In the genomic region with DNA sequence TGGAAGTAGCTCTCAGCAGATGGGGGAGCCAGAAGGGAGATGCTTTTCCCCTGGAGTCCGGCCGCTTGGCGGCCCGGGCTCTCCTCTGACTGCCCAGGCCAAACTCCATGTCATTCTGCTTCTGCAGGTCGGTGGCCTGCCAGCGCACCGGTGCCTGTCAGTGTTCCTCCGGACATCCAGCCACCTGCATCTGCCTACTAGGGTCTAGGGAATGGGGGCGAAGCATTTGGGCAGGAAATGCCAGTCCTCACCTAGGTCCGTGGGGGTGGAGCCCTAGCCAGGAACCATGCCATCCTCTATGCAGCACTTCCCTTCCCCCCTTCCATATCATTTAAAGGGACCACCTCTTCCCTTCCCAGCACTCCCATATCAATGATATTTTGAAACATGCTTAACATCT, we compare ENCODE assay signal across 17 cellular contexts. TPM values are rescaled to one million over a fixed set of nuclear protein-coding genes. Genes with fewer than 3 reads are reported as not detected.
DNase-seq lines count a peak whose midpoint lies in the region; ATAC-seq and TF ChIP-seq lines count a peak whose summit lies in the region.
"Had no signal": no experiment of that assay in that cellular context is flagged by ENCODE, and none has a peak within 500 bp of the region (broad histone marks: within the 10 kb centered on the region; RNA-seq: fewer than 3 reads in every experiment).

No MANE protein-coding gene starts in this region.

- H3K9me3 Mint-ChIP-seq in HFFc6 = no peaks in the 10 kb centered on the region
- H3K9me3 Mint-ChIP-seq: CD4-positive, alpha-beta memory T cell had no signal

- H3K4me2 ChIP-seq in mesenchymal stem cell (ENCODE audit: low read length, poor library complexity, severe bottlenecking) = no peak overlapping the region
- H3K4me2 ChIP-seq: KMS-11 had no signal

- peaks cover 7% of the 10 kb centered on the region for H3K79me1 ChIP-seq in mesenchymal stem cell (replicated peaks; ENCODE audit: low read length, poor library complexity, severe bottlenecking)

- peak overlapping the region; percentile 58 to 94 for H3K18ac ChIP-seq in mesenchymal stem cell (ENCODE audit: low read depth in 1 of 2, low read length in 2 of 2)

- no peak overlapping the region for H2BK120ac ChIP-seq in mesenchymal stem cell (ENCODE audit: low read depth, low read length)

- H3K27ac ChIP-seq in mesenchymal stem cell (ENCODE audit: low read length, poor library complexity, severe bottlenecking) (no peak overlapping the region), thoracic aorta (peak overlapping the region; percentile 81 to 88)
- H3K27ac ChIP-seq: KMS-11 had no signal

- peak overlapping the region; percentile 56 for H3K4me3 Mint-ChIP-seq in HFFc6
- H3K4me3 Mint-ChIP-seq: activated CD4-positive, alpha-beta T cell treated with anti-CD3 and anti-CD28 coated beads for 36 hours; activated naive CD8-positive, alpha-beta T cell; CD4-positive, alpha-beta memory T cell; T-helper 17 cell had no signal

- H3K27me3 Mint-ChIP-seq in HFFc6 (ENCODE audit: insufficient read depth) = peaks cover 2% of the 10 kb centered on the region; the same call in 1 of the 2 replicates
- H3K27me3 Mint-ChIP-seq: activated CD4-positive, alpha-beta T cell treated with anti-CD3 and anti-CD28 coated beads for 36 hours; activated naive CD8-positive, alpha-beta T cell had no signal

- peak overlapping the region; percentile 48 for H2BK15ac ChIP-seq in mesenchymal stem cell (ENCODE audit: low read depth, poor library complexity, severe bottlenecking)

- H4K8ac ChIP-seq in mesenchymal stem cell (ENCODE audit: low read length) = peak overlapping the region; percentile 91

- H3K36me3 Mint-ChIP-seq in HFFc6 (ENCODE audit: low read depth) = peaks cover 23% of the 10 kb centered on the region
- H3K36me3 Mint-ChIP-seq: activated naive CD8-positive, alpha-beta T cell; CD4-positive, alpha-beta memory T cell had no signal

- TF ChIP-seq POLR2A in GM18505 (IDR thresholded peaks at IDR 0.05; ENCODE audit: borderline replicate concordance, extremely low read depth, insufficient read depth, insufficient read length) = no peak

- H3K23ac ChIP-seq in mesenchymal stem cell (ENCODE audit: low read length in 2 of 2) = no peak overlapping the region

- H3K4me1 ChIP-seq in mesenchymal stem cell (ENCODE audit: control insufficient read depth, insufficient read depth, low read depth, low read length) (peaks cover 22% of the 10 kb centered on the region), thoracic aorta (ENCODE audit: control insufficient read depth in 1 of 2, low read depth in 2 of 2) (peaks cover 11 to 57% of the 10 kb centered on the region in 2 donors)

- WGBS in mesenchymal stem cell = 76% methylated on average over 10 of the region's 10 CpGs

- peak overlapping the region; percentile 11 to 27 for H3K4ac ChIP-seq in mesenchymal stem cell (ENCODE audit: low read depth in 1 of 2, low read length in 2 of 2)

- H3K4me1 Mint-ChIP-seq in HFFc6 (ENCODE audit: low read depth) = peaks cover 59% of the 10 kb centered on the region
- H3K4me1 Mint-ChIP-seq: CD4-positive, alpha-beta memory T cell had no signal

- TF ChIP-seq CTCF in HFFc6 (IDR thresholded peaks at IDR 0.05) (no peak), thoracic aorta (IDR thresholded peaks at IDR 0.05) (no peak)

- peak overlapping the region in 1 of 2 experiments; percentile 8 for H3K14ac ChIP-seq in mesenchymal stem cell (ENCODE audit: low read length in 2 of 2)

- H3K4me3 ChIP-seq in mesenchymal stem cell (ENCODE audit: insufficient read depth in 1 of 2, low read depth in 1 of 2, low read length in 2 of 2) (no peak overlapping the region), thoracic aorta (peak overlapping the region; percentile 64)

- H3K9me3 ChIP-seq in mesenchymal stem cell (ENCODE audit: control insufficient read depth, low read length) (no peaks in the 10 kb centered on the region), thoracic aorta (no peaks in the 10 kb centered on the region)

- H2AK5ac ChIP-seq in mesenchymal stem cell (ENCODE audit: low read length, severe bottlenecking) = peak overlapping the region; percentile 1

- H2BK5ac ChIP-seq in mesenchymal stem cell (ENCODE audit: low read depth, low read length, poor library complexity, severe bottlenecking) = no peak overlapping the region

- no peak for ATAC-seq in thoracic aorta (ENCODE audit: insufficient number of reproducible peaks, low FRiP score, low read depth)
- ATAC-seq in GM18505 (IDR thresholded peaks at IDR 0.05; ENCODE audit: unreplicated experiment) = no peak
- ATAC-seq: activated CD4-positive, alpha-beta T cell treated with anti-CD3 and anti-CD28 coated beads for 36 hours; T-helper 17 cell had no signal

- H3K27ac Mint-ChIP-seq in HFFc6 = peak overlapping the region; percentile 94
- H3K27ac Mint-ChIP-seq: activated CD4-positive, alpha-beta T cell treated with anti-CD3 and anti-CD28 coated beads for 36 hours; activated naive CD8-positive, alpha-beta T cell; CD4-positive, alpha-beta memory T cell; T-helper 17 cell had no signal

- DNase-seq in HFFc6 (no peak), cerebellar cortex (ENCODE audit: low spot score) (peak; percentile 72), mesenchymal stem cell (no peak), thoracic aorta (ENCODE audit: low spot score) (no peak), NCI-H2081 (lab: John Stamatoyannopoulos, UW) (no peak)
- DNase-seq in central memory CD4-positive, alpha-beta T cell = no peak
- DNase-seq in stimulated activated CD4-positive, alpha-beta T cell treated with anti-CD3 and anti-CD28 coated beads, Interleukin-4, amount 100 ng/mL, for 1 hour = no peak
- DNase-seq: activated CD4-positive, alpha-beta T cell treated with anti-CD3 and anti-CD28 coated beads for 36 hours; CD4-positive, alpha-beta memory T cell; NCI-H1436 treated with DMSO at 0.1 percent for 48 hours; NCI-H524 treated with DMSO at 0.1 percent for 48 hours; RPMI8226; stimulated activated CD4-positive, alpha-beta T cell treated with anti-CD3 and anti-CD28 coated beads, Interleukin-2, amount 100 ng/mL, for 24 hours; T-helper 17 cell had no signal

- H2BK12ac ChIP-seq in mesenchymal stem cell (ENCODE audit: low read length in 2 of 2) = peak overlapping the region; percentile 19 to 91

- H3K36me3 ChIP-seq in mesenchymal stem cell (ENCODE audit: control insufficient read depth in 1 of 2, insufficient read depth in 2 of 2, low read depth in 1 of 2, low read length in 2 of 2) = peaks cover 3 to 24% of the 10 kb centered on the region in 2 experiments
- H3K36me3 ChIP-seq in thoracic aorta = no peaks in the 10 kb centered on the region

- H2AFZ ChIP-seq in mesenchymal stem cell (ENCODE audit: low read depth, low read length) = no peak overlapping the region

- H3K9ac ChIP-seq in mesenchymal stem cell (ENCODE audit: low read length) = no peak overlapping the region
- H3K9ac ChIP-seq: KMS-11 had no signal

- peak overlapping the region; percentile 85 for H4K91ac ChIP-seq in mesenchymal stem cell (ENCODE audit: low read length)

- H3K27me3 ChIP-seq in mesenchymal stem cell (ENCODE audit: control insufficient read depth in 1 of 2, insufficient read depth in 1 of 2, low read length in 2 of 2) = no peaks in the 10 kb centered on the region
- H3K27me3 ChIP-seq in thoracic aorta (replicated peaks; ENCODE audit: insufficient read depth) = no peaks in the 10 kb centered on the region

RNA-seq across cellular contexts. Expression of a gene that starts 34.2 kb away (rescaled TPM):
- total RNA-seq in HFFc6 (2021; fragmentation: NEBNext Ultra II Directional; extraction: Animal tissue kit (Norgen Biotek cat#: 25700)) = 10 to 100 TPM; 47.3 to 71.3 (median 59.3) TPM
- polyA plus RNA-seq in mesenchymal stem cell (2013, experiment 1 of 2) = 18.0 TPM
- 18.6 TPM for polyA plus RNA-seq in mesenchymal stem cell (2013, experiment 2 of 2)
- total RNA-seq in thoracic aorta = 10 to 100 TPM; 15.4 to 29.0 TPM
- total RNA-seq: CD4-positive, alpha-beta memory T cell; T-helper 17 cell had no signal
- polyA plus RNA-seq: CD4-positive, alpha-beta memory T cell had no signal

RNA-seq across cellular contexts. Expression of a gene that starts 37.1 kb away (rescaled TPM):
- under 1 TPM; 0.14 to 0.27 (median 0.16) TPM for total RNA-seq in HFFc6 (2021; fragmentation: NEBNext Ultra II Directional; extraction: Animal tissue kit (Norgen Biotek cat#: 25700))
- 0.30 TPM for polyA plus RNA-seq in mesenchymal stem cell (2013, experiment 1 of 2)
- 0.26 TPM for polyA plus RNA-seq in mesenchymal stem cell (2013, experiment 2 of 2)
- total RNA-seq in thoracic aorta = 1 to 10 TPM in 1 of 2 donors, under 1 TPM in 1; 0.41 to 5.7 TPM

RNA-seq across cellular contexts. Expression of a gene that starts 51.8 kb away (rescaled TPM):
- total RNA-seq in HFFc6 (2021; fragmentation: NEBNext Ultra II Directional; extraction: Animal tissue kit (Norgen Biotek cat#: 25700)) = not detected
- not detected for polyA plus RNA-seq in mesenchymal stem cell (2013, experiment 1 of 2)
- not detected for polyA plus RNA-seq in mesenchymal stem cell (2013, experiment 2 of 2)
- total RNA-seq in thoracic aorta = 1 to 10 TPM in 1 of 2 donors, not detected in 1; 1.6 TPM
- total RNA-seq: activated CD4-positive, alpha-beta T cell treated with anti-CD3 and anti-CD28 coated beads for 36 hours; CD4-positive, alpha-beta memory T cell; T-helper 17 cell had no signal
- polyA plus RNA-seq: CD4-positive, alpha-beta memory T cell had no signal
